13 cellular contexts compared by ENCODE assay signal in the genomic region with DNA sequence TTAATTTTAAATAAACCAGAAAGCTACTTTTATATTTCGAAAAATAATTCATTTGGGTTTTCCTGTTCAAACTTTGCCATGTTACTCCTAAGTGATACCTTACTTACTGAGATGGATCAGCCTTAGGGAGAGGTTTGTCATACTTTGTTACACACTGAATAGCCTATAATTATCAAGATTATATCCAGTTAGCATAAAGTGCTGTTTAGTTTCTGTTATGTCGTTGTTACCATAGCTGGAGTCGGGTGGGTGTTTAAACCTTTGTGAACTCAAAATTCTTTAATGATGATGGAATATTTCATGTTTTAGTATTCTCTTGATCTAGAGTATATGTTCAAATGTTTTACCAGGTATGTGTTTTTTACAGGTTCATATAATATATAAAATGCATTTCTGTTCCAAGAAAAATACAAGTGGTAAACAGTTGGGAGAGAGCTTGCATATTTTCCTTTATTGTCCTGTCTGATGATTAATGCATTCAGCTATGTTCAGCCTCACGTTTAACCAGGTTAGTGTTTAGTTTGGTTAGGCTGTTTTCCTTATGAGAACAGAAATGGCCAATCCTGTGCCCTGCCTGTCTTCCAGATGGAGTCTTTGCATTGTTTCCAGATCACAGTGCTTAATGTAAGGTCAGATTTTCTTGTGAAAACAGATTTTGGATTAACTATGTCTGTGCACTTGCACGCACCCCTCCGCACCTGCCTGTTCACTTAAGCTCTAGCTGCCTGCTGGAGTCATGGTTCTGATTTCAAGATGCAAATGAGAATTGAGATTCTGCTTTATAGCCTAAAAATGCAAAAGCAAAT.
DNase-seq lines count a peak whose midpoint lies in the region; ATAC-seq, FAIRE-seq and TF ChIP-seq lines count a peak whose summit lies in the region.
"Had no signal": no experiment of that assay in that cellular context is flagged by ENCODE, and none has a peak within 500 bp of the region (broad histone marks: within the 10 kb centered on the region; RNA-seq: fewer than 3 reads in every experiment).

No MANE protein-coding gene starts in this region.

- no peaks in the 10 kb centered on the region for H3K9me3 ChIP-seq in OCI-LY7 (ENCODE audit: low read length)
- H3K9me3 ChIP-seq: body of pancreas, right atrium auricular region had no signal

- no peaks in the 10 kb centered on the region for H3K9me2 ChIP-seq in OCI-LY7 (ENCODE audit: insufficient read depth, low read length)

- H3K36me3 Mint-ChIP-seq in chondrocyte (ENCODE audit: low read depth) (no peaks in the 10 kb centered on the region), nephron (ENCODE audit: low read depth) (peaks cover 34% of the 10 kb centered on the region)

- H4K20me1 ChIP-seq in OCI-LY7 (ENCODE audit: insufficient read depth, low read length), result no peaks in the 10 kb centered on the region

- POLR2A ChIA-PET in OCI-LY7 (lab: Charles Lee), result interaction anchor here (0.6 to 1.7 kb wide), 6 partner anchors 9 to 61 kb away, joined by 3 to 12 read pairs (median 4); no protein-coding TSS in a partner anchor

- TF ChIP-seq CTCF in OCI-LY7 (conservative IDR thresholded peaks at IDR 0.05; ENCODE audit: low read length), result no peak
- no peak for TF ChIP-seq CTCF in chondrocyte (IDR thresholded peaks at IDR 0.05)
- TF ChIP-seq CTCF in nephron (IDR thresholded peaks at IDR 0.05; ENCODE audit: unreplicated experiment in 3 of 3), result no peak
- no peak for TF ChIP-seq CTCF in GM20000 (IDR thresholded peaks at IDR 0.05; ENCODE audit: extremely low read depth, missing control alignments)

- DNase-seq in GM19239 (ENCODE audit: insufficient read length, low spot score) (no peak), OCI-LY7 (ENCODE audit: low spot score) (peak; percentile 69), chondrocyte (ENCODE audit: low spot score) (no peak), posterior cingulate gyrus (no peak), NCI-H2196 (lab: John Stamatoyannopoulos, UW; ENCODE audit: unreplicated experiment) (no peak), GM20000 (ENCODE audit: low spot score) (no peak)
- DNase-seq: activated T-cell treated with anti-CD3 and anti-CD28 coated beads, Interleukin-2, amount 50 U/mL, for 48 hours; body of pancreas; CD4-positive, CD25-positive, alpha-beta regulatory T cell; MM.1S had no signal

- BruUV-seq in OCI-LY7 (replicated peaks; lab: Mats Ljungman, UMichigan), result no TSS peak

- CTCF ChIA-PET in OCI-LY7 (lab: Charles Lee; ENCODE audit: unreplicated experiment), result no interaction called here

- peak; percentile 91 for FAIRE-seq in GM19239 (lab: Jason Lieb, UNC)

- no peak overlapping the region for H3K4me3 Mint-ChIP-seq in chondrocyte (ENCODE audit: unreplicated experiment)
- no peak overlapping the region for H3K4me3 Mint-ChIP-seq in nephron
- H3K4me3 Mint-ChIP-seq: CD4-positive, CD25-positive, alpha-beta regulatory T cell had no signal

- peak overlapping the region; percentile 92 for H3K27ac ChIP-seq in OCI-LY7 (ENCODE audit: low read depth, low read length, poor library complexity, severe bottlenecking)
- H3K27ac ChIP-seq: body of pancreas, right atrium auricular region had no signal

- H3K36me3 ChIP-seq in OCI-LY7 (ENCODE audit: insufficient read depth, low read length), result peaks cover 8% of the 10 kb centered on the region; the same call in 1 of the 2 replicates
- H3K36me3 ChIP-seq: right atrium auricular region had no signal

- intact Hi-C loops in OCI-LY7 (cut with micrococcal nuclease; ENCODE audit: unreplicated experiment) (loop anchor here (5.0 to 10.0 kb wide), 3 partner anchors 105 to 998 kb away; partner anchors contain the start of gene ATXN10), posterior cingulate gyrus (cut with DNase I) (no loop called here)

- H3K9me3 Mint-ChIP-seq in chondrocyte (ENCODE audit: low read depth) (no peaks in the 10 kb centered on the region), nephron (no peaks in the 10 kb centered on the region)

- peak overlapping the region; percentile 40 for H3K4me3 ChIP-seq in OCI-LY7 (ENCODE audit: low read depth, low read length, poor library complexity, severe bottlenecking)
- H3K4me3 ChIP-seq: body of pancreas, right atrium auricular region had no signal

- H3K27me3 Mint-ChIP-seq in chondrocyte (ENCODE audit: low read depth), result no peaks in the 10 kb centered on the region
- H3K27me3 Mint-ChIP-seq in nephron (ENCODE audit: low read depth), result no peaks in the 10 kb centered on the region
- H3K27me3 Mint-ChIP-seq: CD4-positive, CD25-positive, alpha-beta regulatory T cell had no signal

- H3K79me2 ChIP-seq in OCI-LY7 (ENCODE audit: insufficient read depth, low read depth, low read length), result peaks cover 42% of the 10 kb centered on the region; the same call in 1 of the 2 replicates

- H3K4me2 ChIP-seq in OCI-LY7 (ENCODE audit: low read length), result peak overlapping the region; percentile 74

- peaks cover 62% of the 10 kb centered on the region for H3K4me1 ChIP-seq in OCI-LY7 (ENCODE audit: insufficient read depth, low read length, poor library complexity, severe bottlenecking)
- H3K4me1 ChIP-seq: body of pancreas had no signal

- no peak for ATAC-seq in GM21515 (IDR thresholded peaks at IDR 0.05; ENCODE audit: unreplicated experiment)
- ATAC-seq: body of pancreas had no signal

- H2AFZ ChIP-seq in OCI-LY7 (ENCODE audit: low read length), result no peak overlapping the region; the same call in 1 of the 2 replicates

- H3K27ac Mint-ChIP-seq in chondrocyte (ENCODE audit: unreplicated experiment) (peak overlapping the region; percentile 42), nephron (peak overlapping the region; percentile 50 to 82 (median 72))
- H3K27ac Mint-ChIP-seq: CD4-positive, CD25-positive, alpha-beta regulatory T cell had no signal

- H3K4me1 Mint-ChIP-seq in chondrocyte (ENCODE audit: low read depth), result peaks cover 45% of the 10 kb centered on the region
- peaks cover 28% of the 10 kb centered on the region for H3K4me1 Mint-ChIP-seq in nephron
